Comparison of ENCODE assay signal across 6 cellular contexts in genomic region chr17:53234138-53234537, GRCh38.
"Had no signal": no experiment of that assay in that cellular context is flagged by ENCODE, and none has a peak within 500 bp of the region (broad histone marks: within the 10 kb centered on the region; RNA-seq: fewer than 3 reads in every experiment).

No MANE protein-coding gene starts in this region.

- DNase-seq: IMR-90, KBM-7, KG1 had no signal

- H3K4me3 ChIP-seq: K562 had no signal

- ATAC-seq: HepG2, K562 had no signal

- FAIRE-seq: HepG2, K562 had no signal

- H3K27ac ChIP-seq: HL-60 had no signal
